Comparison of ENCODE assay signal across 31 cellular contexts in genomic region chr1:69688178-69688577, GRCh38.
"Had no signal": no experiment of that assay in that cellular context is flagged by ENCODE, and none has a peak within 500 bp of the region (broad histone marks: within the 10 kb centered on the region; RNA-seq: fewer than 3 reads in every experiment).

No MANE protein-coding gene starts in this region.

- H3K27ac ChIP-seq: breast epithelium, heart left ventricle, parathyroid adenoma, psoas muscle, uterus had no signal

- H3K27me3 ChIP-seq: breast epithelium, heart left ventricle, uterus had no signal

- H3K27me3 Mint-ChIP-seq: activated B cell treated with CpG ODN at 0.5 μM for 24 hours; activated CD8-positive, alpha-beta T cell treated with anti-CD3 and anti-CD28 coated beads for 36 hours; activated naive CD4-positive, alpha-beta T cell treated with anti-CD3 and anti-CD28 coated beads, Interleukin-2, amount 50 U/mL, for 24 hours; activated naive CD8-positive, alpha-beta T cell treated with anti-CD3 and anti-CD28 coated beads, Interleukin-2, amount 50 U/mL, for 24 hours; activated T-helper 17 cell treated with anti-CD3 and anti-CD28 coated beads, Interleukin-2, amount 50 U/mL, for 72 hours; naive B cell; stimulated activated memory B cell treated with anti-CD40 and anti-IgM and Interleukin-4, amounts not matched to agents 10 μg/mL and 1 μg/mL and 100 μg/mL, for 72 hours; stimulated activated naive CD8-positive, alpha-beta T cell treated with anti-CD3 and anti-CD28 coated beads, Interleukin-15, amount 100 ng/mL, for 72 hours had no signal

- H3K4me1 Mint-ChIP-seq: activated B cell treated with CpG ODN at 0.5 μM for 24 hours; activated naive CD4-positive, alpha-beta T cell treated with anti-CD3 and anti-CD28 coated beads, Interleukin-2, amount 50 U/mL, for 24 hours; activated naive CD8-positive, alpha-beta T cell treated with anti-CD3 and anti-CD28 coated beads, Interleukin-2, amount 50 U/mL, for 24 hours; activated T-helper 17 cell treated with anti-CD3 and anti-CD28 coated beads, Interleukin-2, amount 50 U/mL, for 72 hours; immature natural killer cell; naive B cell; stimulated activated memory B cell treated with anti-CD40 and anti-IgM and Interleukin-4, amounts not matched to agents 10 μg/mL and 1 μg/mL and 100 μg/mL, for 72 hours; stimulated activated naive CD8-positive, alpha-beta T cell treated with anti-CD3 and anti-CD28 coated beads, Interleukin-15, amount 100 ng/mL, for 72 hours had no signal

- H3K27ac Mint-ChIP-seq: activated B cell treated with CpG ODN at 0.5 μM for 24 hours; activated CD8-positive, alpha-beta T cell treated with anti-CD3 and anti-CD28 coated beads for 36 hours; activated naive CD4-positive, alpha-beta T cell treated with anti-CD3 and anti-CD28 coated beads, Interleukin-2, amount 50 U/mL, for 24 hours; activated naive CD8-positive, alpha-beta T cell treated with anti-CD3 and anti-CD28 coated beads, Interleukin-2, amount 50 U/mL, for 24 hours; activated T-helper 17 cell treated with anti-CD3 and anti-CD28 coated beads, Interleukin-2, amount 50 U/mL, for 72 hours; immature natural killer cell; naive B cell; stimulated activated memory B cell treated with anti-CD40 and anti-IgM and Interleukin-4, amounts not matched to agents 10 μg/mL and 1 μg/mL and 100 μg/mL, for 72 hours; stimulated activated naive CD8-positive, alpha-beta T cell treated with anti-CD3 and anti-CD28 coated beads, Interleukin-15, amount 100 ng/mL, for 72 hours; type B pancreatic cell had no signal

- H3K4me3 ChIP-seq: breast epithelium, heart left ventricle, psoas muscle, smooth muscle cell, uterus had no signal

- H3K36me3 ChIP-seq: breast epithelium, heart left ventricle, uterus had no signal

- H3K36me3 Mint-ChIP-seq: naive B cell; stimulated activated memory B cell treated with anti-CD40 and anti-IgM and Interleukin-4, amounts not matched to agents 10 μg/mL and 1 μg/mL and 100 μg/mL, for 72 hours had no signal

- H3K4me1 ChIP-seq: breast epithelium, heart left ventricle, parathyroid adenoma, psoas muscle, uterus had no signal

- H3K4me3 Mint-ChIP-seq: activated B cell treated with CpG ODN at 0.5 μM for 24 hours; activated CD8-positive, alpha-beta T cell treated with anti-CD3 and anti-CD28 coated beads for 36 hours; activated naive CD4-positive, alpha-beta T cell treated with anti-CD3 and anti-CD28 coated beads, Interleukin-2, amount 50 U/mL, for 24 hours; activated naive CD8-positive, alpha-beta T cell treated with anti-CD3 and anti-CD28 coated beads, Interleukin-2, amount 50 U/mL, for 24 hours; activated T-cell treated with anti-CD3 and anti-CD28 coated beads, Interleukin-2, amount 50 U/mL, for 4 hours; activated T-helper 17 cell treated with anti-CD3 and anti-CD28 coated beads, Interleukin-2, amount 50 U/mL, for 72 hours; immature natural killer cell; naive B cell; stimulated activated memory B cell treated with anti-CD40 and anti-IgM and Interleukin-4, amounts not matched to agents 10 μg/mL and 1 μg/mL and 100 μg/mL, for 72 hours; stimulated activated naive CD8-positive, alpha-beta T cell treated with anti-CD3 and anti-CD28 coated beads, Interleukin-15, amount 100 ng/mL, for 72 hours; type B pancreatic cell had no signal

- DNase-seq: activated B cell treated with CpG ODN at 0.5 μM for 24 hours; activated CD4-positive, alpha-beta T cell treated with anti-CD3 and anti-CD28 coated beads, Interleukin-2, amount 50 U/mL, for 1 hour; activated CD8-positive, alpha-beta T cell treated with anti-CD3 and anti-CD28 coated beads for 36 hours; activated naive CD8-positive, alpha-beta T cell treated with anti-CD3 and anti-CD28 coated beads, Interleukin-2, amount 50 U/mL, for 24 hours; activated T-cell treated with anti-CD3 and anti-CD28 coated beads, Interleukin-2, amount 50 U/mL, for 4 hours; amygdala; central memory CD4-positive, alpha-beta T cell; foreskin fibroblast; heart left ventricle; hypothalamus; immature natural killer cell; kidney; left colon; mammary epithelial cell; naive B cell; occipital lobe; psoas muscle; stimulated activated CD4-positive, alpha-beta T cell treated with anti-CD3 and anti-CD28 coated beads, Interleukin-1b, Interleukin-23, amount 100 ng/mL, for 48 hours; stimulated activated CD4-positive, alpha-beta T cell treated with anti-CD3 and anti-CD28 coated beads, Interleukin-4, amount 100 ng/mL, for 4 hours; stimulated activated CD8-positive, alpha-beta memory T cell treated with anti-CD3 and anti-CD28 coated beads, Interleukin-4, amount 100 ng/mL, for 48 hours; stimulated activated naive CD8-positive, alpha-beta T cell treated with anti-CD3 and anti-CD28 coated beads, Interleukin-15, amount 100 ng/mL, for 72 hours; substantia nigra; uterus had no signal

- H3K9me3 ChIP-seq: breast epithelium, psoas muscle, uterus had no signal

- H3K9ac ChIP-seq: parathyroid adenoma had no signal

- ATAC-seq: activated CD8-positive, alpha-beta T cell treated with anti-CD3 and anti-CD28 coated beads for 36 hours; activated naive CD8-positive, alpha-beta T cell treated with anti-CD3 and anti-CD28 coated beads, Interleukin-2, amount 50 U/mL, for 24 hours; activated T-cell treated with anti-CD3 and anti-CD28 coated beads, Interleukin-2, amount 50 U/mL, for 4 hours; activated T-helper 17 cell treated with anti-CD3 and anti-CD28 coated beads, Interleukin-2, amount 50 U/mL, for 72 hours; esophagus mucosa; heart left ventricle; left colon; psoas muscle; stimulated activated memory B cell treated with anti-CD40 and anti-IgM and Interleukin-4, amounts not matched to agents 10 μg/mL and 1 μg/mL and 100 μg/mL, for 72 hours; stimulated activated naive CD8-positive, alpha-beta T cell treated with anti-CD3 and anti-CD28 coated beads, Interleukin-15, amount 100 ng/mL, for 72 hours had no signal
